Comparison of ENCODE assay signal across 24 cellular contexts in the genomic region with DNA sequence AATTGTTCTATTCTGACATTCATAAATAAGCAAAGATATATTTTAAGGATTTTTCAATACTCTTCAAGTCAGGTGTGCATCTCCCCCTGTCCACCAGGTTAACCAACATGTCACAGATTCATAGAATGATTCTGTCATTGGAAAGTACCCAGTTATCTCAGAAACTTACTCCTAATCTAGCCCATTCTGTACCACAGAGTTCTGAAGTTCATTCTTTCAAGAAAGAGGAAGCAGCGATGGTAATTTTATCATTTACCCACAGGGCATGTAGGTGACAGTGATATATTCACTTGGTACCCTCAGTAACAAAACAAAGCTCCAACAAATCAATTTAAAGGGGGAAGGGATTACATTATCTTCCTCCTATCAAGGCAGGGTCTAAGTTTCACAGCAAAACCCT. TPM values are rescaled to one million over a fixed set of nuclear protein-coding genes. Genes with fewer than 3 reads are reported as not detected.
DNase-seq lines count a peak whose midpoint lies in the region; ATAC-seq and TF ChIP-seq lines count a peak whose summit lies in the region.
"Had no signal": no experiment of that assay in that cellular context is flagged by ENCODE, and none has a peak within 500 bp of the region (broad histone marks: within the 10 kb centered on the region; RNA-seq: fewer than 3 reads in every experiment).

No MANE protein-coding gene starts in this region.

- H3K27me3 ChIP-seq in cardiac muscle cell (no peaks in the 10 kb centered on the region), heart left ventricle (no peaks in the 10 kb centered on the region), thyroid gland (no peaks in the 10 kb centered on the region)
- H3K27me3 ChIP-seq: tibial nerve had no signal

- H3K4me3 ChIP-seq in cardiac muscle cell: no peak overlapping the region
- H3K4me3 ChIP-seq in heart left ventricle: no peak overlapping the region
- H3K4me3 ChIP-seq in thyroid gland (replicated peaks in 1 of 3): no peak overlapping the region
- H3K4me3 ChIP-seq: tibial nerve had no signal

- intact Hi-C loops in heart left ventricle (cut with DNase I) (no loop called here), thyroid gland (cut with DNase I) (no loop called here)

- H3K9me3 ChIP-seq in cardiac muscle cell (ENCODE audit: low read depth) (no peaks in the 10 kb centered on the region), heart left ventricle (peaks cover 0 to 6% (median 0%) of the 10 kb centered on the region in 12 donors), thyroid gland (no peaks in the 10 kb centered on the region)
- H3K9me3 ChIP-seq: tibial nerve had no signal

- TF ChIP-seq CTCF in cardiac muscle cell (IDR thresholded peaks at IDR 0.05; ENCODE audit: low read depth, low read length): no peak
- no peak for TF ChIP-seq CTCF in heart left ventricle (IDR thresholded peaks at IDR 0.05)
- TF ChIP-seq CTCF in thyroid gland (IDR thresholded peaks at IDR 0.05): no peak

- WGBS in heart left ventricle, 4 donors: 24 to 47% (median 43%) methylated on average over 1 of the region's 1 CpG
- WGBS in thyroid gland, 2 donors: 63 to 70% methylated on average over 1 of the region's 1 CpG

- DNase-seq in cardiac muscle cell (ENCODE audit: low read depth in 1 of 2, low spot score in 1 of 2): no peak
- no peak for DNase-seq in heart left ventricle
- peak; percentile 12 for DNase-seq in KBM-7
- DNase-seq in D341Med (ENCODE audit: low spot score): no peak
- DNase-seq in NCI-H345 (lab: John Stamatoyannopoulos, UW): no peak
- no peak for DNase-seq in NCI-H774 (lab: John Stamatoyannopoulos, UW)
- no peak for DNase-seq in thyroid gland
- DNase-seq: activated naive CD4-positive, alpha-beta T cell; aorta; DMS 273 treated with DMSO at 0.1 percent for 48 hours; GOT3; kidney glomerular epithelial cell; mesenchymal stem cell; natural killer cell; NCI-H187; NCI-H510A; SIG-M5; T-helper 17 cell had no signal

- ATAC-seq in heart left ventricle (no peak), HG02938 (IDR thresholded peaks at IDR 0.05; ENCODE audit: unreplicated experiment) (peak; percentile 74)
- ATAC-seq: T-helper 17 cell had no signal

- H3K27ac ChIP-seq in cardiac muscle cell (peak overlapping the region; percentile 36), heart left ventricle (no peak overlapping the region), thyroid gland (no peak overlapping the region)
- H3K27ac ChIP-seq: tibial nerve had no signal

- peaks cover 10% of the 10 kb centered on the region for H3K4me1 ChIP-seq in cardiac muscle cell (ENCODE audit: low read depth)
- H3K4me1 ChIP-seq in heart left ventricle: no peaks in the 10 kb centered on the region
- H3K4me1 ChIP-seq in thyroid gland: no peaks in the 10 kb centered on the region
- H3K4me1 ChIP-seq: tibial nerve had no signal

- H3K36me3 ChIP-seq in cardiac muscle cell (no peaks in the 10 kb centered on the region), heart left ventricle (no peaks in the 10 kb centered on the region), thyroid gland (no peaks in the 10 kb centered on the region)
- H3K36me3 ChIP-seq: tibial nerve had no signal

- TF ChIP-seq POLR2A in heart left ventricle (IDR thresholded peaks at IDR 0.05): no peak
- no peak for TF ChIP-seq POLR2A in thyroid gland (IDR thresholded peaks at IDR 0.05)

- in situ Hi-C loops in KBM-7 (cut with MboI; ENCODE audit: low pct_unique_long_range_greater_than_20kb, low sequenced_read_pairs): no loop called here

RNA-seq across cellular contexts. Expression of a gene that starts 18.9 kb away (rescaled TPM):
- 19.9 and 32.5 TPM in 2 replicates for total RNA-seq in cardiac muscle cell
- polyA plus RNA-seq in cardiac muscle cell: 54.4 and 71.5 TPM in 2 replicates
- total RNA-seq in heart left ventricle: 10 to 100 TPM in 2 of 9 donors, 1 to 10 TPM in 7; 4.6 to 14.3 (median 9.7) TPM
- 1 to 10 TPM; 2.7 to 3.7 TPM for polyA plus RNA-seq in heart left ventricle
- total RNA-seq in thyroid gland: 100 to 1,000 TPM in 1 of 4 donors, 10 to 100 TPM in 3; 35.5 to 103 (median 75.0) TPM
- total RNA-seq: A172, OCI-LY7, pulmonary artery endothelial cell had no signal
- polyA plus RNA-seq: BJ had no signal
